ENCODE assay signal across 8 cellular contexts in the genomic region with DNA sequence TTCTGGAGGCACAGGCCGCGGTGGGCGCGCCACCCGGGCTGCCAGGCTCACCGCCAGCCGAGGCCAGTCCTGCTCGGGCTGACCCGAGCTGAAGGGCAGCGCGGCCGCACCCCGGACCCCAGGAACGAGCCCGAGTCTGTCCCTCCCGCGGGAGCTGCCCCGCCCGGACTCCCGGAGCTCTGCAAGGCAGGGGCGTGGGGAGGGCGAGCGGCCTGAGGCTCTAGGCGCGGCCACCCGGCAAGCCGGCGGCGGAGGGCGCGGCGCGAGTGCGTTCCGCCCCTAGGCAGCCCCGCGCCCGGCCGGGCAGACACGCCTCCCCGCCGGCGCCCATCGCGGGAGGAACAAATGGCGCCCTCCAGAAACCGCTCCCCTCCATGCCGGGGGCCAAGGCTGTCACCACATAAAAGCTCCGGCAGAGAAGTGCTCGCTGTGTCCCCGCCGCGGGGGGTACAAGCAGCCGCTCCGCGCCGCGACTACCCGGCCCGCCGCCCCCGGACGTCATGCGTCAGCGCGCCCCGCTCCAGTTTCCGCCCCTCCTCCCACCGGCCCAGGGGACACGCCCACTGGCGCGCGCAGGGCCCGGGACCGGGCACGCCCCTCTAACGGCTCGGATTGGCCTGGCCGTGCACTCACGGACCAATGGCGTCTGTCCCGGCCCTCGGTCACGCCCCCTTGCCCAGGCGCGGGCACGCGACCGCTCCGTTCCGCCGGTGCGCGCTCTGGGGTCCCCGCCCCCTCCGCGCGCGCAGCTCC. TPM values are rescaled to one million over a fixed set of nuclear protein-coding genes. Genes with fewer than 3 reads are reported as not detected.
DNase-seq lines count a peak whose midpoint lies in the region; ATAC-seq and TF ChIP-seq lines count a peak whose summit lies in the region.

No MANE protein-coding gene starts in this region.

- WGBS in prostate gland = under 1% methylated on average over 69 of the region's 99 CpGs

- ATAC-seq in GM18499 (IDR thresholded peaks at IDR 0.05; ENCODE audit: insufficient read depth, unreplicated experiment) = peak; percentile 34
- peak; percentile 57 for ATAC-seq in HG02884 (IDR thresholded peaks at IDR 0.05; ENCODE audit: unreplicated experiment)

- H3K27me3 ChIP-seq in right atrium auricular region = no peaks in the 10 kb centered on the region
- no peaks in the 10 kb centered on the region for H3K27me3 ChIP-seq in prostate gland (replicated peaks; ENCODE audit: insufficient read depth)

- H3K36me3 ChIP-seq in right atrium auricular region = no peaks in the 10 kb centered on the region
- H3K36me3 ChIP-seq in prostate gland = no peaks in the 10 kb centered on the region

- TF ChIP-seq POLR2A in prostate gland (IDR thresholded peaks at IDR 0.05) = peak; percentile 93

- H3K4me1 ChIP-seq in right atrium auricular region (peaks cover 0 to 49% of the 10 kb centered on the region in 2 donors), prostate gland (replicated peaks) (peaks cover 7% of the 10 kb centered on the region)

- TF ChIP-seq CTCF in right atrium auricular region (IDR thresholded peaks at IDR 0.05) = peak in 1 of 2 donors; percentile 17
- TF ChIP-seq CTCF in prostate gland (IDR thresholded peaks at IDR 0.05) = no peak

- DNase-seq in NCI-H146 (lab: John Stamatoyannopoulos, UW) (peak; percentile 93), T-helper 2 cell (peak; percentile 99 to 100 (median 99)), anterior cingulate cortex (lab: John Stamatoyannopoulos, UW) (peak; percentile 81 to 99 (median 98)), right atrium auricular region (ENCODE audit: low spot score) (peak; percentile 99), prostate gland (ENCODE audit: low spot score) (peak; percentile 98), ureter (ENCODE audit: low spot score) (peak; percentile 99)

- H3K4me3 ChIP-seq in right atrium auricular region (peak overlapping the region; percentile 88 to 91), prostate gland (peak overlapping the region; percentile 90 to 96)

- intact Hi-C loops in prostate gland (cut with DNase I) = loop anchor here (2.0 to 10.0 kb wide), 5 partner anchors 41 to 421 kb away; partner anchors contain the start of gene FAN1

- H3K27ac ChIP-seq in right atrium auricular region = peak overlapping the region; percentile 99 to 100
- H3K27ac ChIP-seq in prostate gland = peak overlapping the region; percentile 97 to 99

- H3K9me3 ChIP-seq in right atrium auricular region = no peaks in the 10 kb centered on the region
- no peaks in the 10 kb centered on the region for H3K9me3 ChIP-seq in prostate gland

RNA-seq across cellular contexts. Expression of gene KLF13, which starts 0.5 kb away (rescaled TPM):
- total RNA-seq in right atrium auricular region = 10 to 100 TPM; 52.8 to 54.6 TPM
- 10 to 100 TPM; 16.6 to 56.5 TPM for total RNA-seq in prostate gland
- 77.5 TPM for total RNA-seq in ureter

Comparison
In these comparisons a context has a peak if more than half of its experiments do, and no peak if none do; other contexts are left out.
1. Peak in every context shown above with its lines: DNase-seq, ATAC-seq, H3K4me3 ChIP-seq and H3K27ac ChIP-seq.